ENCODE assay signal across 8 cellular contexts in the genomic region with DNA sequence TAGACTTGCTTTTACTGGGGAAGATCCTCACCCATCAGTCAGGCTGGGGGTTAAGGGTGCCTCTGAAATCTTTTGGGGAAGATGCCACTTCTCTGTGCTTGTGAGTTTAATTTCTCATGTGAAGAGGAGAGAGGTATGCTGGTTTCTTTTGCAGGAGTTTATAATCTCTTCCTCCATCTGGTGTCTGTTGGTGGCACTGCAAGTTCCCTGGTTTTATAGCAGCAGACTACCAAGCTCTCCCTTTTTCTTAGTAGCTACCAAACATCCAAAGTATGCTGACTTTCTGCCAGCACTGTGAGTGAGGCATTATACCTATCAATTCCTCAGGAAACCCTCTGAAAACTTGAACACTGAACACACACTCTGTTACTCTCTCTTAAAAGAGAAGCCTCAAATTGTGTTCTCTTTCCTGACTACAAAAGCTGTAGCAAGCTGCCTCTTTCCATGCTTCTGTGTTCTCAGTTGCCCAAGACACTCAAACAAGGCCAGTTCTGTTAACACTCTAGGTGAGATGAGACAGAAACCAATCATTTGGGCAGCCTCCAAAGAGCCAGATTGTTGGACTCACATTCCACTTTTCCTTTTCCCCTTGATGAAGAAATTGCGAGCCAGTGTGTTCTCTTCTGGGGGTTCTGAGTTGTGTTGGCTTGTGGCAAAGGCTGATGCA.
DNase-seq lines count a peak whose midpoint lies in the region; ATAC-seq and TF ChIP-seq lines count a peak whose summit lies in the region.

No MANE protein-coding gene starts in this region.

- H3K27me3 ChIP-seq in lower lobe of right lung (ENCODE audit: low read depth), result no peaks in the 10 kb centered on the region
- H3K27me3 ChIP-seq in gastrocnemius medialis, result no peaks in the 10 kb centered on the region

- H3K4me1 ChIP-seq in lower lobe of right lung (no peaks in the 10 kb centered on the region), gastrocnemius medialis (no peaks in the 10 kb centered on the region)

- no peak for TF ChIP-seq POLR2A in gastrocnemius medialis (IDR thresholded peaks at IDR 0.05)

- H3K27ac ChIP-seq in lower lobe of right lung (no peak overlapping the region), gastrocnemius medialis (no peak overlapping the region)

- TF ChIP-seq CTCF in WI38 (IDR thresholded peaks at IDR 0.05; ENCODE audit: low read depth, low read length), result 0 out of 2 replicates have a peak, but pooled peaks have one; percentile 24
- TF ChIP-seq CTCF in lower lobe of right lung (IDR thresholded peaks at IDR 0.05), result peak; percentile 30
- no peak for TF ChIP-seq CTCF in gastrocnemius medialis (IDR thresholded peaks at IDR 0.05 in 4 of 5, conservative IDR thresholded peaks at IDR 0.05 in 1 of 5)

- in situ Hi-C loops in gastrocnemius medialis (cut with MboI; ENCODE audit: low sequenced_read_pairs in 4 of 4), result no loop called here

- intact Hi-C loops in lower lobe of right lung (cut with DNase I), result no loop called here
- intact Hi-C loops in left colon (cut with DNase I, micrococcal nuclease), result no loop called here
- intact Hi-C loops in gastrocnemius medialis (cut with DNase I; ENCODE audit: low total_unique reads), result no loop called here

- peak; percentile 59 for ATAC-seq in HG03520 (IDR thresholded peaks at IDR 0.05; ENCODE audit: unreplicated experiment)
- ATAC-seq in lower lobe of right lung, result no peak
- no peak for ATAC-seq in HG02970 (IDR thresholded peaks at IDR 0.05; ENCODE audit: low FRiP score, unreplicated experiment)
- no peak for ATAC-seq in left colon
- ATAC-seq in gastrocnemius medialis, result no peak

- H3K36me3 ChIP-seq in lower lobe of right lung (no peaks in the 10 kb centered on the region), gastrocnemius medialis (no peaks in the 10 kb centered on the region)

- H3K9me3 ChIP-seq in lower lobe of right lung, result peaks cover 5% of the 10 kb centered on the region
- H3K9me3 ChIP-seq in gastrocnemius medialis, result peaks cover 0 to 5% (median 0%) of the 10 kb centered on the region in 3 donors

- DNase-seq in GM04503 (ENCODE audit: low read depth) (peak; percentile 24), lower lobe of right lung (no peak), DMS153 treated with DMSO at 0.1 percent for 48 hours (lab: John Stamatoyannopoulos, UW; ENCODE audit: unreplicated experiment) (no peak), left colon (no peak), gastrocnemius medialis (no peak)

- H3K4me3 ChIP-seq in WI38 (ENCODE audit: low read depth, low read length) (no peak overlapping the region), lower lobe of right lung (no peak overlapping the region), gastrocnemius medialis (no peak overlapping the region)

Comparison
In these comparisons a context has a peak if more than half of its experiments do, and no peak if none do; other contexts are left out.
1. CTCF ChIP-seq: peak in WI38 (single experiment) and lower lobe of right lung (single experiment); none in gastrocnemius medialis (0 of 5).